Comparison of ENCODE assay signal across 9 cellular contexts in the genomic region with DNA sequence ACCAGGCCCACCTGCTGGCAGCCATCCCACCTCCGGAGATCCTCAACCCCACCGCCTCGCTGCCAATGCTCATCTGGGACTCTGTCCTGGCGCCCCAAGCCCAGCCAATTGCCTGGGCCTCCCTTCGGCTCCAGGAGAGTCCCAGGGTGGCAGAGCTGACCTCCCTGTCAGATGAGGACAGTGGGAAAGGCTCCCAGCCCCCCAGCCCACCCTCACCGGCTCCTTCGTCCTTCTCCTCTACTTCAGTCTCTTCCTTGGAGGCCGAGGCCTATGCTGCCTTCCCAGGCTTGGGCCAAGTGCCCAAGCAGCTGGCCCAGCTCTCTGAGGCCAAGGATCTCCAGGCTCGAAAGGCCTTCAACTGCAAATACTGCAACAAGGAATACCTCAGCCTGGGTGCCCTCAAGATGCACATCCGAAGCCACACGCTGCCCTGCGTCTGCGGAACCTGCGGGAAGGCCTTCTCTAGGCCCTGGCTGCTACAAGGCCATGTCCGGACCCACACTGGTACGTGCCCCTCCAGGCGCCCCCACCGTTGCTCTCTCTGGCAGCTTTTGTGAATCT. TPM values are rescaled to one million over a fixed set of nuclear protein-coding genes. Genes with fewer than 3 reads are reported as not detected.
DNase-seq lines count a peak whose midpoint lies in the region; ATAC-seq, FAIRE-seq and TF ChIP-seq lines count a peak whose summit lies in the region.
"Had no signal": no experiment of that assay in that cellular context is flagged by ENCODE, and none has a peak within 500 bp of the region (broad histone marks: within the 10 kb centered on the region; RNA-seq: fewer than 3 reads in every experiment).

No MANE protein-coding gene starts in this region.

- peak overlapping the region; percentile 82 for H2AFZ ChIP-seq in IMR-90 (replicated peaks; ENCODE audit: low read length, poor library complexity)
- H2AFZ ChIP-seq in K562 (ENCODE audit: low read depth, low read length) = no peak overlapping the region
- H2AFZ ChIP-seq in HepG2 (ENCODE audit: low read length) = no peak overlapping the region

- no peak for TF ChIP-seq CTCF in IMR-90 (conservative IDR thresholded peaks at IDR 0.05; ENCODE audit: low read depth, low read length)
- no peak for TF ChIP-seq CTCF in K562 (IDR thresholded peaks at IDR 0.05 in 2 of 3, conservative IDR thresholded peaks at IDR 0.05 in 1 of 3; ENCODE audit: insufficient read depth in 2 of 3, low read depth in 1 of 3, low read length in 3 of 3)
- no peak for TF ChIP-seq CTCF in HepG2 (CRISPR knock-in tag; IDR thresholded peaks at IDR 0.05)

- peaks cover 8 to 59% of the 10 kb centered on the region in 2 experiments; a peak in 3 of 4 replicates for H3K79me1 ChIP-seq in IMR-90 (ENCODE audit: low read depth in 1 of 2, low read length in 2 of 2)

- TF ChIP-seq POLR2A in IMR-90 (IDR thresholded peaks at IDR 0.05; ENCODE audit: low read depth, low read length) (no peak), K562 (conservative IDR thresholded peaks at IDR 0.05) (no peak), HepG2 (IDR thresholded peaks at IDR 0.05; ENCODE audit: insufficient read depth in 1 of 2, low read depth in 2 of 2, low read length in 2 of 2) (no peak)

- H3K9me3 ChIP-seq in IMR-90 (ENCODE audit: control insufficient read depth, insufficient read depth, low read length) (no peaks in the 10 kb centered on the region), K562 (replicated peaks; ENCODE audit: control insufficient read depth, insufficient read depth, low read depth, low read length) (no peaks in the 10 kb centered on the region), HepG2 (ENCODE audit: low read length) (no peaks in the 10 kb centered on the region)

- H3K27me3 ChIP-seq in IMR-90 (ENCODE audit: control insufficient read depth, insufficient read depth, low read length) = no peaks in the 10 kb centered on the region
- H3K27me3 ChIP-seq in K562 (ENCODE audit: control insufficient read depth in 2 of 2, insufficient read depth in 2 of 2, low read length in 2 of 2) = no peaks in the 10 kb centered on the region
- peaks cover 5 to 29% of the 10 kb centered on the region in 2 experiments for H3K27me3 ChIP-seq in HepG2 (ENCODE audit: control insufficient read depth in 1 of 2, insufficient read depth in 2 of 2, low read length in 2 of 2)

- dilution Hi-C loops in IMR-90 (cut with HindIII; ENCODE audit: low sequenced_read_pairs, unreplicated experiment) = no loop called here

- H3K4me1 ChIP-seq in IMR-90 (ENCODE audit: control insufficient read depth, insufficient read depth, low read length) = peaks cover 34% of the 10 kb centered on the region
- peaks cover 72 to 74% of the 10 kb centered on the region in 2 experiments for H3K4me1 ChIP-seq in K562 (replicated peaks in 1 of 2; ENCODE audit: control insufficient read depth in 2 of 2, insufficient read depth in 2 of 2, low read length in 2 of 2)
- H3K4me1 ChIP-seq in HepG2 (ENCODE audit: insufficient read depth, low read length) = peaks cover 70% of the 10 kb centered on the region

- 0 out of 2 replicates have a peak overlapping the region, but pooled peaks have one; percentile 1 for H4K5ac ChIP-seq in IMR-90 (ENCODE audit: low read depth, low read length)

- H2BK15ac ChIP-seq in IMR-90 (ENCODE audit: low read depth, low read length) = no peak overlapping the region

- H3K36me3 ChIP-seq in IMR-90 (ENCODE audit: control insufficient read depth, insufficient read depth, low read length) (peaks cover 13% of the 10 kb centered on the region), K562 (ENCODE audit: control insufficient read depth, insufficient read depth, low read length) (peaks cover 52% of the 10 kb centered on the region), HepG2 (replicated peaks in 1 of 2; ENCODE audit: control insufficient read depth in 1 of 2, insufficient read depth in 2 of 2, low read length in 2 of 2) (no peaks in the 10 kb centered on the region; a peak in 2 of 5 replicates)

- H3K14ac ChIP-seq in IMR-90 (replicated peaks; ENCODE audit: low read depth, low read length) = peak overlapping the region; percentile 96

- CTCF ChIA-PET in IMR-90 (lab: Yijun Ruan, JAX) (interaction anchor here (2.2 kb wide), 1 partner anchor 87 kb away, joined by 17 read pairs; no protein-coding TSS in a partner anchor), K562 (lab: Yijun Ruan, JAX; ENCODE audit: low intra/inter-chr PET ratio) (interaction anchor here (8.4 kb wide), 1 partner anchor 87 kb away, joined by 100 read pairs; no protein-coding TSS in a partner anchor), HepG2 (lab: Yijun Ruan, JAX; ENCODE audit: low intra/inter-chr PET ratio, low total read pairs) (interaction anchor here (8.4 kb wide), 1 partner anchor 87 kb away, joined by 163 read pairs; no protein-coding TSS in a partner anchor)

- H2AK9ac ChIP-seq in IMR-90 (replicated peaks; ENCODE audit: low read depth, low read length, poor library complexity) = peak overlapping the region; percentile 89

- H3K4ac ChIP-seq in IMR-90 (ENCODE audit: low read depth, low read length) = peak overlapping the region; percentile 71

- peak overlapping the region; percentile 76 for H2AK5ac ChIP-seq in IMR-90 (ENCODE audit: low read depth, low read length)

- POLR2A ChIA-PET in IMR-90 (lab: Charles Lee; ENCODE audit: unreplicated experiment) = interaction anchor here (0.6 to 1.1 kb wide), 4 partner anchors 87 to 875 kb away, joined by 3 read pairs; no protein-coding TSS in a partner anchor
- POLR2A ChIA-PET in K562 (lab: Yijun Ruan, JAX) = interaction anchor here (0.6 to 6.3 kb wide), 29 partner anchors 10 to 534 kb away, joined by 3 to 78 read pairs (median 5); a partner anchor contains a TSS
- POLR2A ChIA-PET in HepG2 (lab: Yijun Ruan, JAX) = interaction anchor here (0.8 to 6.8 kb wide), 3 partner anchors 29 to 87 kb away, joined by 3 to 58 read pairs (median 3); no protein-coding TSS in a partner anchor

- FAIRE-seq in K562 (lab: Jason Lieb, UNC) (no peak), HepG2 (lab: Jason Lieb, UNC) (no peak)

- peaks cover 50% of the 10 kb centered on the region for H3K79me2 ChIP-seq in K562 (ENCODE audit: control insufficient read depth, insufficient read depth, low read length)
- H3K79me2 ChIP-seq in HepG2 (ENCODE audit: insufficient read depth, low read length) = no peaks in the 10 kb centered on the region

- H3K23ac ChIP-seq in IMR-90 (ENCODE audit: low read depth, low read length) = peak overlapping the region; percentile 74

- peak overlapping the region; percentile 41 to 71; a peak in 2 of 4 replicates for H4K8ac ChIP-seq in IMR-90 (ENCODE audit: low read depth in 2 of 2, low read length in 2 of 2)

- H3K9ac ChIP-seq in IMR-90 (ENCODE audit: low read depth, low read length) (peak overlapping the region; percentile 93), K562 (ENCODE audit: insufficient read depth in 1 of 2, low read depth in 2 of 2, low read length in 2 of 2) (peak overlapping the region; percentile 95 to 99; a peak in 3 of 4 replicates), HepG2 (ENCODE audit: insufficient read depth, low read depth, low read length) (no peak overlapping the region)

- WGBS in IMR-90 (ENCODE audit: extremely low coverage in 2 of 2, insufficient read length in 1 of 2), 2 experiments = 16% methylated on average over 12 of the region's 18 CpGs; no CpG with 5 or more reads in 1 of the 2 experiments
- 56% methylated on average over 16 of the region's 18 CpGs for WGBS in K562 (ENCODE audit: insufficient coverage, low coverage, missing lambda C conversion rate)
- 93% methylated on average over 18 of the region's 18 CpGs for WGBS in HepG2 (ENCODE audit: low lambda C conversion rate)

- DNase-seq in IMR-90 (peak; percentile 49), K562 (ENCODE audit: extremely low read depth in 1 of 4, low spot score in 3 of 4) (peak in 2 of 4 experiments; percentile 51 to 59), HepG2 (ENCODE audit: low spot score) (no peak), substantia nigra (lab: John Stamatoyannopoulos, UW) (peak in 10 of 49 donors; percentile 5 to 52 (median 21)), superior temporal gyrus (ENCODE audit: extremely low spot score) (no peak), cerebellum (ENCODE audit: low spot score) (no peak)
- no peak for DNase-seq in effector CD4-positive, alpha-beta T cell
- DNase-seq in stimulated activated naive CD4-positive, alpha-beta T cell treated with Interleukin-2 at 50 U/mL for 16 hours (lab: John Stamatoyannopoulos, UW) = no peak
- DNase-seq: NCI-H146 had no signal

- in situ Hi-C loops in IMR-90 (cut with MboI; ENCODE audit: low sequenced_read_pairs) = loop anchor here (5.0 kb wide), 2 partner anchors 88 to 193 kb away; no protein-coding TSS in a partner anchor
- in situ Hi-C loops in K562 (cut with MboI) = loop anchor here (5.0 kb wide), 2 partner anchors 88 to 183 kb away; no protein-coding TSS in a partner anchor
- in situ Hi-C loops in HepG2 (cut with HindIII; ENCODE audit: extremely low pct_ligation_motif_present, low pct_unique_long_range_greater_than_20kb) = loop anchor here (5.0 kb wide), 2 partner anchors 93 to 188 kb away; no protein-coding TSS in a partner anchor

- no peak overlapping the region; the same call in 1 of the 2 replicates for H3K18ac ChIP-seq in IMR-90 (ENCODE audit: low read depth, low read length)

- 0 out of 2 replicates have a peak overlapping the region, but pooled peaks have one; percentile 22 for H3K56ac ChIP-seq in IMR-90 (ENCODE audit: extremely low read depth, insufficient read depth, low read length)

- ATAC-seq in IMR-90 (ENCODE audit: low read depth) (peak; percentile 3), K562 (no peak), HepG2 (no peak)

- intact Hi-C loops in IMR-90 (cut with micrococcal nuclease) (loop anchor here (2.0 kb wide), 2 partner anchors 47 to 185 kb away; no protein-coding TSS in a partner anchor), K562 (cut with micrococcal nuclease) (loop anchor here (10.0 kb wide), 1 partner anchor 481 kb away; no protein-coding TSS in a partner anchor), HepG2 (cut with micrococcal nuclease; ENCODE audit: unreplicated experiment) (loop anchor here (5.0 kb wide), 1 partner anchor 48 kb away; no protein-coding TSS in a partner anchor)

- H3K27ac ChIP-seq in IMR-90 (ENCODE audit: insufficient read depth, low read length) (peak overlapping the region; percentile 80), K562 (ENCODE audit: extremely low read depth, low read depth, low read length) (peak overlapping the region; percentile 12; the same call in 1 of the 3 replicates), HepG2 (ENCODE audit: extremely low read length, insufficient read depth, low read length) (no peak overlapping the region), substantia nigra (ENCODE audit: low read depth, low read length, poor library complexity, severe bottlenecking) (peak overlapping the region; percentile 72)

- peak overlapping the region; percentile 92 for H3K4me3 ChIP-seq in IMR-90 (ENCODE audit: insufficient read depth, low read depth, low read length)
- peak overlapping the region; percentile 92 for H3K4me3 ChIP-seq in K562
- peak overlapping the region in 1 of 3 experiments; percentile 93; a peak in 1 of 6 replicates for H3K4me3 ChIP-seq in HepG2 (replicated peaks in 1 of 3; ENCODE audit: insufficient read depth in 1 of 3, low read depth in 2 of 3, low read length in 3 of 3)

- H3K4me2 ChIP-seq in IMR-90 (ENCODE audit: low read depth, low read length) (peak overlapping the region; percentile 98), K562 (ENCODE audit: insufficient read depth, low read length) (peak overlapping the region; percentile 98), HepG2 (ENCODE audit: low read depth, low read length) (peak overlapping the region; percentile 100)

- TF ChIP-seq RAD21 in IMR-90 (IDR thresholded peaks at IDR 0.05; ENCODE audit: low read length) = no peak
- TF ChIP-seq RAD21 in K562 (CRISPR knock-in tag; conservative IDR thresholded peaks at IDR 0.05 in 1 of 2, IDR thresholded peaks at IDR 0.05 in 1 of 2) = 0 out of 4 replicates have a peak, but pooled peaks of 1 of the 2 experiments have one; percentile 2
- no peak for TF ChIP-seq RAD21 in HepG2 (CRISPR knock-in tag; IDR thresholded peaks at IDR 0.05)

- H4K20me1 ChIP-seq in IMR-90 (ENCODE audit: insufficient read depth, low read length) (peaks cover 7% of the 10 kb centered on the region), K562 (replicated peaks; ENCODE audit: control insufficient read depth, insufficient read depth, low read length) (no peaks in the 10 kb centered on the region; the same call in 1 of the 2 replicates), HepG2 (ENCODE audit: insufficient read depth, low read length) (no peaks in the 10 kb centered on the region)

- BruUV-seq in IMR-90 (replicated peaks; lab: Mats Ljungman, UMichigan) = no TSS peak
- BruUV-seq in K562 (replicated peaks; lab: Mats Ljungman, UMichigan) = no TSS peak
- BruUV-seq in HepG2 (replicated peaks; lab: Mats Ljungman, UMichigan) = no TSS peak

- TF ChIP-seq EP300 in K562 (IDR thresholded peaks at IDR 0.05; ENCODE audit: low read length) (no peak), HepG2 (IDR thresholded peaks at IDR 0.05; ENCODE audit: low read depth in 2 of 2, low read length in 2 of 2) (no peak), HepG2 (CRISPR knock-in tag; IDR thresholded peaks at IDR 0.05; ENCODE audit: borderline replicate concordance) (no peak)

- peak overlapping the region; percentile 20; the same call in 1 of the 2 replicates for H4K91ac ChIP-seq in IMR-90 (ENCODE audit: insufficient read depth, low read depth, low read length)

- peak overlapping the region; percentile 31 for H2BK5ac ChIP-seq in IMR-90 (ENCODE audit: low read depth, low read length, poor library complexity, severe bottlenecking)

- peaks cover 11% of the 10 kb centered on the region for H3K9me1 ChIP-seq in IMR-90 (ENCODE audit: insufficient read depth, low read length)
- peaks cover 8% of the 10 kb centered on the region for H3K9me1 ChIP-seq in K562 (ENCODE audit: control insufficient read depth, insufficient read depth, low read length)

- peak overlapping the region; percentile 35 for H2BK120ac ChIP-seq in IMR-90 (ENCODE audit: low read depth, low read length)

- H2BK20ac ChIP-seq in IMR-90 (ENCODE audit: low read depth, low read length) = no peak overlapping the region

RNA-seq across cellular contexts. Expression of a gene that starts 1.1 kb away (rescaled TPM):
- total RNA-seq in IMR-90 (2012; rRNA removed) = 0.54 and 0.83 TPM in 2 replicates
- polyA plus RNA-seq in IMR-90 (2012; rRNA removed) = 13.7 and 14.9 TPM in 2 replicates
- polyA plus RNA-seq in IMR-90 (2012; cell fraction: cytosol; rRNA removed) = 10.8 and 34.1 TPM in 2 replicates
- polyA plus RNA-seq in IMR-90 (2012; cell fraction: nucleus; rRNA removed; ENCODE audit: low replicate concordance) = 54.0 and 64.7 TPM in 2 replicates
- total RNA-seq in K562 (2011; cell fraction: chromatin; rRNA removed; ENCODE audit: low replicate concordance) = 4.4 and 12.8 TPM in 2 replicates
- 12.4 and 15.3 TPM in 2 replicates for total RNA-seq in K562 (2011; cell fraction: nucleolus; rRNA removed)
- 9.8 and 10.2 TPM in 2 replicates for total RNA-seq in K562 (2011; cell fraction: nucleoplasm; rRNA removed)
- total RNA-seq in K562 (2014; rRNA removed) = 1.7 and 7.3 TPM in 2 replicates
- total RNA-seq in K562 (2014; rRNA removed; fragmentation: Illumina TruSeq; extraction: Trizol) = 1.1 and 2.0 TPM in 2 replicates
- 2.4 TPM in 2 replicates for total RNA-seq in K562 (2015; rRNA removed; fragmentation: Illumina TruSeq; extraction: Trizol)
- 10.7 and 13.4 TPM in 2 replicates for total RNA-seq in K562 (2021)
- polyA plus RNA-seq in K562 (2011; rRNA removed) = 1.6 and 7.1 TPM in 2 replicates
- 2.3 and 3.2 TPM in 2 replicates for polyA plus RNA-seq in K562 (2011; cell fraction: cytosol; rRNA removed)
- 10.9 and 15.0 TPM in 2 replicates for polyA plus RNA-seq in K562 (2011; cell fraction: nucleus; rRNA removed)
- polyA plus RNA-seq in K562 (2012) = 9.7 and 21.7 TPM in 2 replicates
- polyA plus RNA-seq in K562 (2014; fragmentation: Illumina TruSeq; extraction: Trizol) = 11.6 and 12.3 TPM in 2 replicates
- polyA plus RNA-seq in K562 (2014; fragmentation: Nextera tagmentation; extraction: Ambion mirVana) = under 1 TPM; 0.32 to 0.80 TPM
- polyA plus RNA-seq in K562 (2014; rRNA removed) = 3.1 and 6.4 TPM in 2 replicates
- polyA minus RNA-seq in K562 (2011; rRNA and poly(A)+ RNA removed) = 1.2 and 1.4 TPM in 2 replicates
- 3.7 and 4.9 TPM in 2 replicates for polyA minus RNA-seq in K562 (2011; cell fraction: cytosol; rRNA and poly(A)+ RNA removed)
- polyA minus RNA-seq in K562 (2011; cell fraction: nucleus; rRNA and poly(A)+ RNA removed) = 6.7 and 14.1 TPM in 2 replicates
- 1.3 and 1.4 TPM in 2 replicates for total RNA-seq in HepG2 (2016; rRNA removed; fragmentation: Illumina TruSeq; extraction: Trizol)
- total RNA-seq in HepG2 (2016; cell fraction: cytosol; rRNA removed; fragmentation: Illumina TruSeq; extraction: Trizol; ENCODE audit: low read depth) = 0.35 and 0.40 TPM in 2 replicates
- total RNA-seq in HepG2 (2016; cell fraction: insoluble cytoplasmic fraction; rRNA removed; fragmentation: Illumina TruSeq; extraction: Trizol) = 1.1 and 1.4 TPM in 2 replicates
- 0.68 and 1.4 TPM in 2 replicates for total RNA-seq in HepG2 (2016; cell fraction: membrane; rRNA removed; fragmentation: Illumina TruSeq; extraction: Trizol)
- 1.4 and 2.3 TPM in 2 replicates for total RNA-seq in HepG2 (2016; cell fraction: nucleus; rRNA removed; fragmentation: Illumina TruSeq; extraction: Trizol)
- polyA plus RNA-seq in HepG2 (2011; rRNA removed) = 1.3 and 1.5 TPM in 2 replicates
- 0.35 and 0.76 TPM in 2 replicates for polyA plus RNA-seq in HepG2 (2011; cell fraction: cytosol; rRNA removed)
- polyA plus RNA-seq in HepG2 (2011; cell fraction: nucleus; rRNA removed) = 3.0 and 3.7 TPM in 2 replicates
- polyA plus RNA-seq in HepG2 (2012) = 1.5 and 1.6 TPM in 2 replicates
- polyA plus RNA-seq in HepG2 (2016; cell fraction: cytosol; fragmentation: Illumina TruSeq; extraction: Trizol; ENCODE audit: low read depth) = 0.55 and 0.59 TPM in 2 replicates
- polyA plus RNA-seq in HepG2 (2016; cell fraction: insoluble cytoplasmic fraction; fragmentation: Illumina TruSeq; extraction: Trizol; ENCODE audit: low read depth) = 2.2 and 3.6 TPM in 2 replicates
- 0.93 and 1.2 TPM in 2 replicates for polyA plus RNA-seq in HepG2 (2016; cell fraction: membrane; fragmentation: Illumina TruSeq; extraction: Trizol; ENCODE audit: low read depth)
- polyA plus RNA-seq in HepG2 (2016; cell fraction: nucleus; fragmentation: Illumina TruSeq; extraction: Trizol; ENCODE audit: insufficient read depth, low read depth) = 3.5 and 4.2 TPM in 2 replicates
- polyA minus RNA-seq in HepG2 (2011; rRNA and poly(A)+ RNA removed; ENCODE audit: low replicate concordance) = 1.4 and 7.4 TPM in 2 replicates
- 0.40 and 0.79 TPM in 2 replicates for polyA minus RNA-seq in HepG2 (2011; cell fraction: cytosol; rRNA and poly(A)+ RNA removed)
- 0.77 and 1.6 TPM in 2 replicates for polyA minus RNA-seq in HepG2 (2011; cell fraction: nucleus; rRNA and poly(A)+ RNA removed)
- total RNA-seq in cerebellum = 0.27 TPM

RNA-seq across cellular contexts. Expression of a gene that starts 47.7 kb away (rescaled TPM):
- total RNA-seq in IMR-90 (2012; rRNA removed) (44.6 and 49.7 TPM in 2 replicates), K562 (2014; rRNA removed) (53.5 and 82.2 TPM in 2 replicates), K562 (2014; rRNA removed; fragmentation: Illumina TruSeq; extraction: Trizol) (62.6 and 66.5 TPM in 2 replicates), K562 (2015; rRNA removed; fragmentation: Illumina TruSeq; extraction: Trizol) (54.5 and 57.2 TPM in 2 replicates), K562 (2021) (89.1 and 90.3 TPM in 2 replicates), HepG2 (2016; rRNA removed; fragmentation: Illumina TruSeq; extraction: Trizol) (119 and 137 TPM in 2 replicates), cerebellum (49.5 TPM)
- polyA plus RNA-seq in IMR-90 (2012; rRNA removed) (55.0 and 62.3 TPM in 2 replicates), K562 (2011; rRNA removed) (102 and 111 TPM in 2 replicates), K562 (2014; fragmentation: Illumina TruSeq; extraction: Trizol) (75.8 and 81.2 TPM in 2 replicates), K562 (2014; fragmentation: Nextera tagmentation; extraction: Ambion mirVana) (10 to 100 TPM; 38.6 to 64.5 TPM), K562 (2014; rRNA removed) (55.9 and 76.9 TPM in 2 replicates), HepG2 (2011; rRNA removed) (120 and 126 TPM in 2 replicates)
- polyA plus RNA-seq in IMR-90 (2012; cell fraction: cytosol; rRNA removed) = 122 and 166 TPM in 2 replicates
- polyA plus RNA-seq in IMR-90 (2012; cell fraction: nucleus; rRNA removed; ENCODE audit: low replicate concordance) = 88.0 and 111 TPM in 2 replicates
- 128 TPM in 2 replicates for total RNA-seq in K562 (2011; cell fraction: chromatin; rRNA removed; ENCODE audit: low replicate concordance)
- 83.2 and 92.9 TPM in 2 replicates for total RNA-seq in K562 (2011; cell fraction: nucleolus; rRNA removed)
- total RNA-seq in K562 (2011; cell fraction: nucleoplasm; rRNA removed) = 138 and 187 TPM in 2 replicates
- polyA plus RNA-seq in K562 (2011; cell fraction: cytosol; rRNA removed) = 130 and 133 TPM in 2 replicates
- 116 and 131 TPM in 2 replicates for polyA plus RNA-seq in K562 (2011; cell fraction: nucleus; rRNA removed)
- polyA plus RNA-seq in K562 (2012) = 78.1 and 81.2 TPM in 2 replicates
- 63.1 and 64.7 TPM in 2 replicates for polyA minus RNA-seq in K562 (2011; rRNA and poly(A)+ RNA removed)
- polyA minus RNA-seq in K562 (2011; cell fraction: cytosol; rRNA and poly(A)+ RNA removed) = 44.9 and 69.4 TPM in 2 replicates
- 42.4 and 53.6 TPM in 2 replicates for polyA minus RNA-seq in K562 (2011; cell fraction: nucleus; rRNA and poly(A)+ RNA removed)
- total RNA-seq in HepG2 (2016; cell fraction: cytosol; rRNA removed; fragmentation: Illumina TruSeq; extraction: Trizol; ENCODE audit: low read depth) = 20.7 and 21.9 TPM in 2 replicates
- 117 and 134 TPM in 2 replicates for total RNA-seq in HepG2 (2016; cell fraction: insoluble cytoplasmic fraction; rRNA removed; fragmentation: Illumina TruSeq; extraction: Trizol)
- total RNA-seq in HepG2 (2016; cell fraction: membrane; rRNA removed; fragmentation: Illumina TruSeq; extraction: Trizol) = 58.2 and 60.7 TPM in 2 replicates
- 54.0 and 64.8 TPM in 2 replicates for total RNA-seq in HepG2 (2016; cell fraction: nucleus; rRNA removed; fragmentation: Illumina TruSeq; extraction: Trizol)
- polyA plus RNA-seq in HepG2 (2011; cell fraction: cytosol; rRNA removed) = 177 and 201 TPM in 2 replicates
- 108 and 112 TPM in 2 replicates for polyA plus RNA-seq in HepG2 (2011; cell fraction: nucleus; rRNA removed)
- polyA plus RNA-seq in HepG2 (2012) = 108 and 111 TPM in 2 replicates
- 27.1 and 29.4 TPM in 2 replicates for polyA plus RNA-seq in HepG2 (2016; cell fraction: cytosol; fragmentation: Illumina TruSeq; extraction: Trizol; ENCODE audit: low read depth)
- 140 and 169 TPM in 2 replicates for polyA plus RNA-seq in HepG2 (2016; cell fraction: insoluble cytoplasmic fraction; fragmentation: Illumina TruSeq; extraction: Trizol; ENCODE audit: low read depth)
- 33.3 and 36.2 TPM in 2 replicates for polyA plus RNA-seq in HepG2 (2016; cell fraction: membrane; fragmentation: Illumina TruSeq; extraction: Trizol; ENCODE audit: low read depth)
- 104 and 116 TPM in 2 replicates for polyA plus RNA-seq in HepG2 (2016; cell fraction: nucleus; fragmentation: Illumina TruSeq; extraction: Trizol; ENCODE audit: insufficient read depth, low read depth)
- polyA minus RNA-seq in HepG2 (2011; rRNA and poly(A)+ RNA removed; ENCODE audit: low replicate concordance) = 71.3 and 124 TPM in 2 replicates
- 93.0 and 100 TPM in 2 replicates for polyA minus RNA-seq in HepG2 (2011; cell fraction: cytosol; rRNA and poly(A)+ RNA removed)
- 73.1 and 76.2 TPM in 2 replicates for polyA minus RNA-seq in HepG2 (2011; cell fraction: nucleus; rRNA and poly(A)+ RNA removed)
